Comparison of ENCODE assay signal across 10 cellular contexts in the genomic region with DNA sequence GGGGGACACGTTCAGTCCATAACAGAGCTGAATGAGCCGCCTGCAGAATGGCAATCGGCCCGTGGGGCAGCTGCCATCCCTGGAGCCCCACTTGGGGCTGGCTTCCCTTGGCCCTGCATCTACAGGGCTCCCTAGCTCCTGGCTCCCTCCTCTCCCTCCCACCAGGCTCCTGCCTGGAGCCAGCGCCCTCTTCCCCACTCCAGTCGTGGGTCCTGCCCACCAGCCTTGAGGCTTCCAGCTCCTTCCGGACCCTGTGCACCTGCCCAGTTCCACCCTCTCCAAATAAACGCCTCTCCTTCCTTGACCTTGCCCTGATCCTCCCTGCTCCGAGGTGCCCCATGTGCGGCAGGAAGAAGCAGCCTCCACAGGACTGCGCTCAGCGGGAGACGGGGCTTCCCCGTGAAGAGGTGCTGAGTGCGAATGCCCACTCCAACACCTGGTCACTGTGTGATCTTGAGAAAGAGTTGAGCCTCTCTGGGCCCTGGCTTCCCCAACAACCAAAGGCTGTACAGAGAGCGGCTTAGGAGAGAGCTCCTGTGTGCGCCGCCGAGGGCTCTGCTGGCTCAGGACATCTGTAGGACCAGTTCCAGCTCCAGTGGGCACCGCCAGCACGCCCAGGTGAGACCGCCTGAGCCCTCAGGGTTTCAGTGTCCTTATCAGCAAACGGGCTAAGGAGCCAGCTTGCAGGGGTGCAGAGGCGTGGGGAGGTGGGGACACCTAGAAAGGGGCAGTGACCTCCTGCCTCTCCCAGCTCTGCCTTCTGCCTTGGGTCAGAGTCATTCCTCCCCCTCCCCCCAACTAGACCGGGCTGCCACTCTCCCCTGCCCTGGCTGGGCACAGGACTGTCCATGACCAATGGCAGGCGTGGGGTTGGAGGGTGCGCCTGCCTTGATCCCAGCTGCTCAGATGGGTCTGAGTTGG. TPM values are rescaled to one million over a fixed set of nuclear protein-coding genes. Genes with fewer than 3 reads are reported as not detected.
DNase-seq lines count a peak whose midpoint lies in the region; TF ChIP-seq lines count a peak whose summit lies in the region.
"Had no signal": no experiment of that assay in that cellular context is flagged by ENCODE, and none has a peak within 500 bp of the region (broad histone marks: within the 10 kb centered on the region; RNA-seq: fewer than 3 reads in every experiment).

No MANE protein-coding gene starts in this region.

- no peak overlapping the region for H3K4me2 ChIP-seq in hepatocyte

- H3K4me1 ChIP-seq in hepatocyte (ENCODE audit: insufficient read depth), result peaks cover 29% of the 10 kb centered on the region
- H3K4me1 ChIP-seq in prostate gland (replicated peaks), result peaks cover 6% of the 10 kb centered on the region

- peak overlapping the region; percentile 40 to 97 (median 94) for H3K27ac Mint-ChIP-seq in CD14-positive monocyte

- H3K27me3 ChIP-seq in hepatocyte (no peaks in the 10 kb centered on the region), prostate gland (replicated peaks; ENCODE audit: insufficient read depth) (no peaks in the 10 kb centered on the region)

- no peaks in the 10 kb centered on the region for H3K9me2 ChIP-seq in hepatocyte (replicated peaks; ENCODE audit: insufficient read depth)

- H3K4me3 Mint-ChIP-seq in CD14-positive monocyte, result peak overlapping the region in 1 of 2 donors; percentile 1

- H3K27me3 Mint-ChIP-seq in CD14-positive monocyte (ENCODE audit: low read depth in 3 of 3), result peaks cover 4 to 6% (median 5%) of the 10 kb centered on the region in 3 donors

- intact Hi-C loops in CD14-positive monocyte (cut with micrococcal nuclease) (loop anchor here in 1 of 2 donors (5.0 to 10.0 kb wide), 2 partner anchors 114 to 287 kb away; no protein-coding TSS in a partner anchor), prostate gland (cut with DNase I) (loop anchor here (5.0 to 10.0 kb wide), 2 partner anchors 224 to 287 kb away; no protein-coding TSS in a partner anchor), posterior cingulate gyrus (cut with DNase I) (loop anchor here (5.0 kb wide), 1 partner anchor 127 kb away; no protein-coding TSS in a partner anchor)

- no peaks in the 10 kb centered on the region for H3K79me2 ChIP-seq in hepatocyte

- TF ChIP-seq CTCF in CD14-positive monocyte (IDR thresholded peaks at IDR 0.05) (no peak), RWPE1 (conservative IDR thresholded peaks at IDR 0.05; ENCODE audit: low read depth) (no peak), hepatocyte (IDR thresholded peaks at IDR 0.05; ENCODE audit: poor library complexity) (no peak), prostate gland (IDR thresholded peaks at IDR 0.05) (no peak)

- H3K4me1 Mint-ChIP-seq in CD14-positive monocyte, result peaks cover 50% of the 10 kb centered on the region

- H3K9me3 ChIP-seq in hepatocyte (ENCODE audit: low read depth) (no peaks in the 10 kb centered on the region), prostate gland (no peaks in the 10 kb centered on the region)

- CTCF ChIA-PET in RWPE1 (lab: Yijun Ruan, JAX), result interaction anchor here (0.5 to 5.5 kb wide), 6 partner anchors 16 to 477 kb away, joined by 3 to 37 read pairs (median 8); no protein-coding TSS in a partner anchor

- H3K36me3 ChIP-seq in hepatocyte (replicated peaks; ENCODE audit: insufficient read depth, low read depth), result no peaks in the 10 kb centered on the region
- no peaks in the 10 kb centered on the region for H3K36me3 ChIP-seq in prostate gland

- DNase-seq in CD14-positive monocyte (ENCODE audit: low spot score) (no peak), RWPE1 (ENCODE audit: low spot score) (no peak), hepatocyte (ENCODE audit: low spot score) (peak; percentile 38), prostate gland (ENCODE audit: low spot score) (no peak), posterior cingulate gyrus (no peak), GM19238 (ENCODE audit: insufficient read length, low spot score) (no peak), GM19240 (ENCODE audit: insufficient read length, low spot score) (no peak)
- no peak for DNase-seq in stimulated activated CD4-positive, alpha-beta T cell treated with anti-CD3 and anti-CD28 coated beads, Interleukin-4, amount 100 ng/mL, for 1 hour
- DNase-seq: NCI-H2081 had no signal

- H3K27ac ChIP-seq in RWPE1, result peak overlapping the region; percentile 83
- H3K27ac ChIP-seq in hepatocyte, result peak overlapping the region; percentile 91
- peak overlapping the region; percentile 89 to 94 for H3K27ac ChIP-seq in prostate gland

- 84% methylated on average over 26 of the region's 27 CpGs for WGBS in hepatocyte (ENCODE audit: low lambda C conversion rate, missing lambda C conversion rate)
- 87% methylated on average over 27 of the region's 27 CpGs for WGBS in prostate gland

- H2AFZ ChIP-seq in hepatocyte, result no peak overlapping the region

- peaks cover 0 to 2% (median 0%) of the 10 kb centered on the region in 7 donors for H3K9me3 Mint-ChIP-seq in CD14-positive monocyte

- no peaks in the 10 kb centered on the region for H3K36me3 Mint-ChIP-seq in CD14-positive monocyte

- no peaks in the 10 kb centered on the region for H4K20me1 ChIP-seq in hepatocyte (ENCODE audit: insufficient read depth, poor library complexity, severe bottlenecking)

- POLR2A ChIA-PET in RWPE1 (lab: Yijun Ruan, JAX; ENCODE audit: low non-redundant PET), result interaction anchor here (0.5 to 1.6 kb wide), 4 partner anchors 107 to 469 kb away, joined by 3 to 4 read pairs (median 4); no protein-coding TSS in a partner anchor

- no peak for TF ChIP-seq POLR2A in prostate gland (IDR thresholded peaks at IDR 0.05)

- H3K4me3 ChIP-seq in hepatocyte, result no peak overlapping the region
- H3K4me3 ChIP-seq in prostate gland, result no peak overlapping the region

RNA-seq across cellular contexts. Expression of a gene that starts 12.1 kb away (rescaled TPM):
- polyA plus RNA-seq in CD14-positive monocyte, result not detected
- not detected in 2 replicates for total RNA-seq in hepatocyte
- polyA plus RNA-seq in hepatocyte, result 0.86 TPM in 1 of 2 replicates, not detected in the other
- not detected for total RNA-seq in prostate gland
- total RNA-seq: subcutaneous adipose tissue had no signal

RNA-seq across cellular contexts. Expression of a gene that starts 17.1 kb away (rescaled TPM):
- 10 to 100 TPM; 28.2 to 43.9 TPM for polyA plus RNA-seq in CD14-positive monocyte
- 20.8 and 32.5 TPM in 2 replicates for total RNA-seq in hepatocyte
- 66.9 and 81.4 TPM in 2 replicates for polyA plus RNA-seq in hepatocyte
- 10 to 100 TPM; 25.4 to 53.7 TPM for total RNA-seq in prostate gland

RNA-seq across cellular contexts. Expression of a gene that starts 33.1 kb away (rescaled TPM):
- polyA plus RNA-seq in CD14-positive monocyte, result 10 to 100 TPM in 1 of 2 donors, 1 to 10 TPM in 1; 8.1 to 10.1 TPM
- total RNA-seq in hepatocyte, result 10.5 and 14.2 TPM in 2 replicates
- polyA plus RNA-seq in hepatocyte, result 10.7 and 15.5 TPM in 2 replicates
- total RNA-seq in prostate gland, result 10 to 100 TPM; 25.2 to 50.3 TPM

RNA-seq across cellular contexts. Expression of a gene that starts 56.6 kb away (rescaled TPM):
- not detected for polyA plus RNA-seq in CD14-positive monocyte
- total RNA-seq in hepatocyte, result 5.7 and 9.7 TPM in 2 replicates
- 14.0 and 23.0 TPM in 2 replicates for polyA plus RNA-seq in hepatocyte
- total RNA-seq in prostate gland, result 10 to 100 TPM in 1 of 2 donors, 1 to 10 TPM in 1; 4.3 to 14.3 TPM
